Comparison of ENCODE assay signal across 28 cellular contexts in the genomic region with DNA sequence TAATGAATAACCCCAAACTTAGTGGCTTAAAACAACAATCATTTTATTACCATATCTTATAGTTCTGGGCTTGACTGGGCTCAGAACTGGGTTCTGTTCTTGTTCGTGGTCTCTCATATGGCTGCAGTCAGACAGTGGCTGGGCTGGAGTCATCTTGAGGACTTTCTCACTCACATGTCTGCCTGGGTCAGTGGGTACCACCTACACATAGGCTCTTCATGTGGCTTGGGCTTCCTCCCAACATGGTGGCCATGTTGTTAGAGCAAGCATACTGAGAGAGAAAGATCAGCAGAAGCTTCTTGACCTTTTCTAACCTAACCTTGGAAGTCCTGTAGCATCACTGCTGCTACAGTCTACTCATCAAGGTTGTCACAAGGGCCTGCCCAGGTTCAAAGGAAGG.
"Had no signal": no experiment of that assay in that cellular context is flagged by ENCODE, and none has a peak within 500 bp of the region (broad histone marks: within the 10 kb centered on the region; RNA-seq: fewer than 3 reads in every experiment).

No MANE protein-coding gene starts in this region.

- H3K9me3 Mint-ChIP-seq: activated naive CD4-positive, alpha-beta T cell treated with anti-CD3 and anti-CD28 coated beads for 36 hours; activated naive CD4-positive, alpha-beta T cell treated with anti-CD3 and anti-CD28 coated beads, Interleukin-2, amount 50 U/mL, for 24 hours; activated T-helper 2 cell treated with anti-CD3 and anti-CD28 coated beads, Interferon-gamma antibody, Interleukin-2, Interleukin-4, amounts not matched to agents 10 μg/mL and 5 μg/mL and 100 μg/mL, durations not matched to agents 14 hours and 24 hours and 36 hours had no signal

- DNase-seq: activated B cell treated with CpG ODN at 0.5 μM for 24 hours; activated CD4-positive, alpha-beta T cell treated with anti-CD3 and anti-CD28 coated beads for 48 hours; activated CD4-positive, alpha-beta T cell treated with anti-CD3 and anti-CD28 coated beads, Interleukin-2, amount 50 U/mL, for 1 hour; activated CD4-positive, alpha-beta T cell treated with anti-CD3 and anti-CD28 coated beads, Interleukin-2, amount 50 U/mL, for 48 hours; activated CD8-positive, alpha-beta memory T cell treated with anti-CD3 and anti-CD28 coated beads for 24 hours; activated CD8-positive, alpha-beta T cell treated with anti-CD3 and anti-CD28 coated beads for 36 hours; activated effector memory CD4-positive, alpha-beta T cell treated with anti-CD3 and anti-CD28 coated beads, Interleukin-2, amount 50 U/mL, for 16 hours; activated naive CD4-positive, alpha-beta T cell treated with anti-CD3 and anti-CD28 coated beads for 36 hours; activated naive CD8-positive, alpha-beta T cell treated with anti-CD3 and anti-CD28 coated beads for 36 hours; activated naive CD8-positive, alpha-beta T cell treated with anti-CD3 and anti-CD28 coated beads, Interleukin-2, amount 50 U/mL, for 24 hours; activated T-cell treated with anti-CD3 and anti-CD28 coated beads, Interleukin-2, amount 50 U/mL, for 4 hours; amygdala; aorta; body of pancreas; caudate nucleus; colonic mucosa; effector CD8-positive, alpha-beta T cell; foreskin fibroblast; head of caudate nucleus; T-helper 17 cell; T1000; WERI-Rb-1 had no signal

- H3K4me3 ChIP-seq: adrenal gland, body of pancreas, colonic mucosa had no signal

- H3K27me3 ChIP-seq: body of pancreas, colonic mucosa had no signal

- ATAC-seq: activated CD4-positive, CD25-positive, alpha-beta regulatory T cell treated with anti-CD3 and anti-CD28 coated beads, Interleukin-2, amount 50 U/mL, for 24 hours; activated CD8-positive, alpha-beta T cell treated with anti-CD3 and anti-CD28 coated beads for 36 hours; activated naive CD8-positive, alpha-beta T cell treated with anti-CD3 and anti-CD28 coated beads, Interleukin-2, amount 50 U/mL, for 24 hours; activated T-cell treated with anti-CD3 and anti-CD28 coated beads, Interleukin-2, amount 50 U/mL, for 4 hours; body of pancreas; T-helper 17 cell had no signal

- H3K27ac ChIP-seq: adrenal gland, body of pancreas, colonic mucosa, epithelial cell of prostate, WERI-Rb-1 had no signal

- H3K4me1 ChIP-seq: adrenal gland, colonic mucosa had no signal

- H3K36me3 ChIP-seq: adrenal gland, colonic mucosa, WERI-Rb-1 had no signal

- H3K9me3 ChIP-seq: adrenal gland, colonic mucosa had no signal

- H3K4me3 Mint-ChIP-seq: activated B cell treated with CpG ODN at 0.5 μM for 24 hours; activated CD8-positive, alpha-beta T cell treated with anti-CD3 and anti-CD28 coated beads for 36 hours; activated naive CD4-positive, alpha-beta T cell treated with anti-CD3 and anti-CD28 coated beads for 36 hours; activated naive CD4-positive, alpha-beta T cell treated with anti-CD3 and anti-CD28 coated beads, Interleukin-2, amount 50 U/mL, for 24 hours; activated naive CD8-positive, alpha-beta T cell treated with anti-CD3 and anti-CD28 coated beads for 36 hours; activated naive CD8-positive, alpha-beta T cell treated with anti-CD3 and anti-CD28 coated beads, Interleukin-2, amount 50 U/mL, for 24 hours; activated T-cell treated with anti-CD3 and anti-CD28 coated beads, Interleukin-2, amount 50 U/mL, for 4 hours; T-helper 17 cell; T-helper 2 cell treated with Interferon-gamma antibody and Interleukin-4, amounts not matched to agents 5 μg/mL and 100 μg/mL, for 36 hours had no signal

- H3K27me3 Mint-ChIP-seq: activated naive CD4-positive, alpha-beta T cell treated with anti-CD3 and anti-CD28 coated beads, Interleukin-2, amount 50 U/mL, for 24 hours had no signal

- H3K4me1 Mint-ChIP-seq: activated B cell treated with CpG ODN at 0.5 μM for 24 hours; activated naive CD8-positive, alpha-beta T cell treated with anti-CD3 and anti-CD28 coated beads for 36 hours; activated naive CD8-positive, alpha-beta T cell treated with anti-CD3 and anti-CD28 coated beads, Interleukin-2, amount 50 U/mL, for 24 hours had no signal

- H3K27ac Mint-ChIP-seq: activated B cell treated with CpG ODN at 0.5 μM for 24 hours; activated CD8-positive, alpha-beta T cell treated with anti-CD3 and anti-CD28 coated beads for 36 hours; activated naive CD4-positive, alpha-beta T cell treated with anti-CD3 and anti-CD28 coated beads for 36 hours; activated naive CD4-positive, alpha-beta T cell treated with anti-CD3 and anti-CD28 coated beads, Interleukin-2, amount 50 U/mL, for 24 hours; activated naive CD8-positive, alpha-beta T cell treated with anti-CD3 and anti-CD28 coated beads for 36 hours; activated naive CD8-positive, alpha-beta T cell treated with anti-CD3 and anti-CD28 coated beads, Interleukin-2, amount 50 U/mL, for 24 hours; activated T-helper 2 cell treated with anti-CD3 and anti-CD28 coated beads, Interferon-gamma antibody, Interleukin-2, Interleukin-4, amounts not matched to agents 10 μg/mL and 5 μg/mL and 100 μg/mL, durations not matched to agents 14 hours and 24 hours and 36 hours; T-helper 17 cell; T-helper 2 cell treated with Interferon-gamma antibody and Interleukin-4, amounts not matched to agents 5 μg/mL and 100 μg/mL, for 36 hours had no signal

- H3K36me3 Mint-ChIP-seq: activated naive CD8-positive, alpha-beta T cell treated with anti-CD3 and anti-CD28 coated beads for 36 hours had no signal
